ENCODE assay signal across 13 cellular contexts in the genomic region with DNA sequence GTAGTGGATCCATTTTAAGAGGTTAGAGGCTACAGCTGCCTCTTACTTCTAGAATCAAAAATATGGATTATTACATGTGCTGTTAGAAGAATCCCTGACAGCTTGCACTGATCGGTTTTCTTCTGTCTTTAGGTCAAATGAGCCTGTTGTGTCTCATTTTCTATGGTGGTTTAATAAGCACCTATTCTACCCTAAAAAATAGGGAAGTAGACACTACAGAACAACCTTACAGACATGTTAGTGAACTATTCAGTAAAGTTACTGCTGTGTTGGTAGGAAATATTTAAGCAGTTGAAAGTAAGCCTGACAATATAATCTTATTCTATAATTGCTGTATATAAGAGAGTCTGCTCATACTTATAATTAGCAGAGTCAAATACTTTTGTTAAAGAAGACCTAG.
DNase-seq lines count a peak whose midpoint lies in the region; ATAC-seq and TF ChIP-seq lines count a peak whose summit lies in the region.
"Had no signal": no experiment of that assay in that cellular context is flagged by ENCODE, and none has a peak within 500 bp of the region (broad histone marks: within the 10 kb centered on the region; RNA-seq: fewer than 3 reads in every experiment).

No MANE protein-coding gene starts in this region.

- intact Hi-C loops in stomach (cut with DNase I; ENCODE audit: low total_unique reads) = no loop called here
- intact Hi-C loops in vagina (cut with DNase I) = no loop called here

- H3K9me3 ChIP-seq in stomach (no peaks in the 10 kb centered on the region), vagina (no peaks in the 10 kb centered on the region)
- H3K9me3 ChIP-seq: suprapubic skin had no signal

- TF ChIP-seq EP300 in stomach (IDR thresholded peaks at IDR 0.05) = no peak

- H3K4me3 ChIP-seq in stomach (no peak overlapping the region), vagina (no peak overlapping the region)
- H3K4me3 ChIP-seq: suprapubic skin had no signal

- H3K4me1 ChIP-seq in stomach (peaks cover 15 to 62% (median 43%) of the 10 kb centered on the region in 4 donors), vagina (peaks cover 24% of the 10 kb centered on the region)

- H3K27me3 ChIP-seq in stomach (no peaks in the 10 kb centered on the region), vagina (no peaks in the 10 kb centered on the region)
- H3K27me3 ChIP-seq: suprapubic skin had no signal

- DNase-seq in stomach (no peak), NCI-H1105 treated with DMSO at 0.1 percent for 48 hours (lab: John Stamatoyannopoulos, UW) (no peak), vagina (ENCODE audit: extremely low spot score in 2 of 2) (no peak)
- DNase-seq: activated CD4-positive, alpha-beta T cell treated with anti-CD3 and anti-CD28 coated beads, Interleukin-2, amount 50 U/mL, for 4 hours; activated gamma-delta T cell treated with Interleukin-2 at 50 U/mL for 16 hours; glutamatergic neuron; natural killer cell; T-helper 2 cell had no signal

- no peak for TF ChIP-seq CTCF in stomach (IDR thresholded peaks at IDR 0.05)
- no peak for TF ChIP-seq CTCF in vagina (IDR thresholded peaks at IDR 0.05)

- 68 to 86% (median 84%) methylated on average over 1 of the region's 1 CpG for WGBS in stomach, 5 donors

- peak; percentile 37 for ATAC-seq in GM19043 (IDR thresholded peaks at IDR 0.05; ENCODE audit: low read depth, unreplicated experiment)
- peak; percentile 55 for ATAC-seq in GM21786 (IDR thresholded peaks at IDR 0.05; ENCODE audit: unreplicated experiment)
- ATAC-seq in HG03571 (IDR thresholded peaks at IDR 0.05; ENCODE audit: unreplicated experiment) = peak; percentile 51
- no peak for ATAC-seq in HG02970 (IDR thresholded peaks at IDR 0.05; ENCODE audit: low FRiP score, unreplicated experiment)
- ATAC-seq: natural killer cell had no signal

- TF ChIP-seq POLR2A in stomach (IDR thresholded peaks at IDR 0.05) (no peak), vagina (IDR thresholded peaks at IDR 0.05) (no peak)

- no peaks in the 10 kb centered on the region for H3K36me3 ChIP-seq in stomach
- H3K36me3 ChIP-seq in vagina = no peaks in the 10 kb centered on the region
- H3K36me3 ChIP-seq: suprapubic skin had no signal

- H3K27ac ChIP-seq in stomach (peak overlapping the region in 4 of 5 donors; percentile 76 to 84 (median 78)), vagina (no peak overlapping the region)
- H3K27ac ChIP-seq: suprapubic skin had no signal
